ENCODE assay signal across 11 cellular contexts in genomic region chr1:225603538-225604354, GRCh38. TPM values are rescaled to one million over a fixed set of nuclear protein-coding genes. Genes with fewer than 3 reads are reported as not detected.
DNase-seq lines count a peak whose midpoint lies in the region; ATAC-seq and TF ChIP-seq lines count a peak whose summit lies in the region.
"Had no signal": no experiment of that assay in that cellular context is flagged by ENCODE, and none has a peak within 500 bp of the region (broad histone marks: within the 10 kb centered on the region; RNA-seq: fewer than 3 reads in every experiment).

No MANE protein-coding gene starts in this region.

- H3K4me1 ChIP-seq in mesenchymal stem cell (ENCODE audit: control insufficient read depth, insufficient read depth, low read depth, low read length): peaks cover 4% of the 10 kb centered on the region
- H3K4me1 ChIP-seq: parathyroid adenoma had no signal

- H3K27ac Mint-ChIP-seq in nephron progenitor cell: no peak overlapping the region
- H3K27ac Mint-ChIP-seq: activated T-cell treated with anti-CD3 and anti-CD28 coated beads, Interleukin-2, amount 50 U/mL, for 24 hours; CD8-positive, alpha-beta memory T cell had no signal

- DNase-seq in COLO829 (ENCODE audit: low spot score) (peak; percentile 78), M059J (ENCODE audit: low read depth) (peak; percentile 72), dedifferentiated amniotic fluid mesenchymal stem cell (ENCODE audit: extremely low spot score) (peak; percentile 50), mesenchymal stem cell (peak; percentile 84), nephron progenitor cell (no peak)
- DNase-seq: activated T-cell treated with anti-CD3 and anti-CD28 coated beads, Interleukin-2, amount 50 U/mL, for 24 hours; CD8-positive, alpha-beta memory T cell had no signal

- H3K14ac ChIP-seq in mesenchymal stem cell (ENCODE audit: low read length in 2 of 2): no peak overlapping the region

- H2AFZ ChIP-seq in mesenchymal stem cell (ENCODE audit: low read depth, low read length): no peak overlapping the region
- H2AFZ ChIP-seq: parathyroid adenoma had no signal

- no peak overlapping the region for H2BK12ac ChIP-seq in mesenchymal stem cell (ENCODE audit: low read length in 2 of 2)

- peaks cover 81% of the 10 kb centered on the region for H3K36me3 Mint-ChIP-seq in nephron progenitor cell (ENCODE audit: low read depth)

- H3K4me2 ChIP-seq in mesenchymal stem cell (ENCODE audit: low read length, poor library complexity, severe bottlenecking): peak overlapping the region; percentile 29

- H3K27ac ChIP-seq in mesenchymal stem cell (ENCODE audit: low read length, poor library complexity, severe bottlenecking): peak overlapping the region; percentile 23
- H3K27ac ChIP-seq: parathyroid adenoma had no signal

- no peak for ATAC-seq in GM21367 (IDR thresholded peaks at IDR 0.05; ENCODE audit: unreplicated experiment)
- no peak for ATAC-seq in HG02852 (IDR thresholded peaks at IDR 0.05; ENCODE audit: unreplicated experiment)
- no peak for ATAC-seq in GM18870 (IDR thresholded peaks at IDR 0.05; ENCODE audit: unreplicated experiment)

- no peak overlapping the region for H4K91ac ChIP-seq in mesenchymal stem cell (ENCODE audit: low read length)

- no peaks in the 10 kb centered on the region for H3K9me3 ChIP-seq in mesenchymal stem cell (ENCODE audit: control insufficient read depth, low read length)

- no peak overlapping the region for H3K18ac ChIP-seq in mesenchymal stem cell (ENCODE audit: low read depth in 1 of 2, low read length in 2 of 2)

- peaks cover 0 to 4% of the 10 kb centered on the region in 2 experiments for H3K36me3 ChIP-seq in mesenchymal stem cell (ENCODE audit: control insufficient read depth in 1 of 2, insufficient read depth in 2 of 2, low read depth in 1 of 2, low read length in 2 of 2)

- no peak overlapping the region for H2BK120ac ChIP-seq in mesenchymal stem cell (ENCODE audit: low read depth, low read length)

- no peaks in the 10 kb centered on the region for H3K27me3 Mint-ChIP-seq in nephron progenitor cell (ENCODE audit: low read depth, poor library complexity)
- H3K27me3 Mint-ChIP-seq: activated T-cell treated with anti-CD3 and anti-CD28 coated beads, Interleukin-2, amount 50 U/mL, for 24 hours; CD8-positive, alpha-beta memory T cell had no signal

- no peak for TF ChIP-seq CTCF in nephron progenitor cell (IDR thresholded peaks at IDR 0.05)

- H3K79me1 ChIP-seq in mesenchymal stem cell (replicated peaks; ENCODE audit: low read length, poor library complexity, severe bottlenecking): peaks cover 15% of the 10 kb centered on the region

- no peak overlapping the region for H3K4me3 Mint-ChIP-seq in nephron progenitor cell
- H3K4me3 Mint-ChIP-seq: activated T-cell treated with anti-CD3 and anti-CD28 coated beads, Interleukin-2, amount 50 U/mL, for 24 hours; CD8-positive, alpha-beta memory T cell had no signal

- H3K23ac ChIP-seq in mesenchymal stem cell (ENCODE audit: low read length in 2 of 2): no peak overlapping the region

- H3K4me3 ChIP-seq in mesenchymal stem cell (ENCODE audit: insufficient read depth in 1 of 2, low read depth in 1 of 2, low read length in 2 of 2): no peak overlapping the region

- peaks cover 21% of the 10 kb centered on the region for H3K4me1 Mint-ChIP-seq in nephron progenitor cell
- H3K4me1 Mint-ChIP-seq: CD8-positive, alpha-beta memory T cell had no signal

- no peak overlapping the region for H2BK5ac ChIP-seq in mesenchymal stem cell (ENCODE audit: low read depth, low read length, poor library complexity, severe bottlenecking)

- H3K9ac ChIP-seq in mesenchymal stem cell (ENCODE audit: low read length): no peak overlapping the region
- H3K9ac ChIP-seq: parathyroid adenoma had no signal

- H2AK5ac ChIP-seq in mesenchymal stem cell (ENCODE audit: low read length, severe bottlenecking): no peak overlapping the region

- no peak overlapping the region for H2BK15ac ChIP-seq in mesenchymal stem cell (ENCODE audit: low read depth, poor library complexity, severe bottlenecking)

- H3K9me3 Mint-ChIP-seq in nephron progenitor cell: peaks cover 46% of the 10 kb centered on the region
- H3K9me3 Mint-ChIP-seq: activated T-cell treated with anti-CD3 and anti-CD28 coated beads, Interleukin-2, amount 50 U/mL, for 24 hours had no signal

- H3K27me3 ChIP-seq in mesenchymal stem cell (ENCODE audit: control insufficient read depth in 1 of 2, insufficient read depth in 1 of 2, low read length in 2 of 2): no peaks in the 10 kb centered on the region

- H3K4ac ChIP-seq in mesenchymal stem cell (ENCODE audit: low read depth in 1 of 2, low read length in 2 of 2): no peak overlapping the region

- H4K8ac ChIP-seq in mesenchymal stem cell (ENCODE audit: low read length): no peak overlapping the region

RNA-seq across cellular contexts. Expression of gene ENAH, which starts 49.2 kb away (rescaled TPM):
- total RNA-seq in M059J (2014; rRNA removed; shearing (Covaris generic)): 69.5 and 71.7 TPM in 2 replicates
- 78.1 TPM for polyA plus RNA-seq in mesenchymal stem cell (2013, experiment 1 of 2)
- polyA plus RNA-seq in mesenchymal stem cell (2013, experiment 2 of 2): 80.9 TPM
- polyA plus RNA-seq: CD8-positive, alpha-beta memory T cell had no signal
